ENCODE assay signal across 1 cellular context in the genomic region with DNA sequence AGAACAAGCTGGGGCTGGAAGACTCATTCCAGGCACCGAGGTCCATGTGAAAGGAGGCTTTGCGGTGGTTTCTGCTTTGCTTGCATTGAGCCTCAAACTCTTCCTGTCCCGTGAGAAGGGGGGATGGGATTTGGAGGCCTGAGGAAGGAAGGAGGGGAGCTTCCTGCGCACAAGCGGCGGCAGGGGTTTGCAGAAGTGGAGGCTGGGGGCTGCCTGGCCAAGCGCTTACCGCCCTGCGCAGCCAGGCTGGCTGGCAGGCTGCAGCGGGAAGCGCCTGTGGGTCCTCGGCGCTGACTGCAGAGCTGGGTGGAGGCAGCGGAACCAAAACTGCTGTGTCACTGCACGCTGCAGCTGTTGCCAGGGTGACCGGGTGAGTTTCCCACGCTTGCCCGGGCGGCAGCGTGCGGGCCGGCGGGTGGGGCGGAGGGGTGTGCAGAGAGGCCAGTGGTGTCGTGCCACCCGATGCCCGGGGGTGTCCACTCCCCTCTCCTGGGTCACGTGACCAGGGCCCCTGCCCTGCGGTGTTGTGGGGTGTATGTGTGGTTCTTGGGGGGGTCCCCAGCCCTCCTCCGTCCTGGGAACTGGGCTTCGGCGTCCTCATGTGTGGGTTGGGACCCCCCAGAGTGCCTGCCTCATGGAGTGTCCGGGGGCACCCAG.
TF ChIP-seq lines count a peak whose summit lies in the region.

No MANE protein-coding gene starts in this region.

TF ChIP-seq in K562, 482 proteins besides CTCF, POLR2A, EP300 and RAD21 (continued from another document and continues in another):
- TF ChIP-seq MNT (conservative IDR thresholded peaks at IDR 0.05) (peak; percentile 92 to 96), ELF4 (CRISPR knock-in tag; IDR thresholded peaks at IDR 0.05) (no peak), TBP (optimal IDR thresholded peaks at IDR 0.05; ENCODE audit: low read depth, low read length) (peak; percentile 21), TGIF2 (CRISPR knock-in tag; IDR thresholded peaks at IDR 0.05) (no peak), ZFP1 (CRISPR knock-in tag; IDR thresholded peaks at IDR 0.05) (no peak), USF1 (CRISPR knock-in tag; IDR thresholded peaks at IDR 0.05) (peak; percentile 70), FOXM1 (IDR thresholded peaks at IDR 0.05; ENCODE audit: low read depth) (no peak), FOXM1 (CRISPR knock-in tag; IDR thresholded peaks at IDR 0.05; ENCODE audit: low read depth) (no peak), KAT7 (CRISPR knock-in tag; IDR thresholded peaks at IDR 0.05; ENCODE audit: borderline replicate concordance) (no peak), SETDB1 (IDR thresholded peaks at IDR 0.05; ENCODE audit: low read length) (no peak), HNRNPH1 (optimal IDR thresholded peaks at IDR 0.05; ENCODE audit: low read depth, low read length) (no peak), SIN3B (IDR thresholded peaks at IDR 0.05; ENCODE audit: low read depth) (no peak), HNRNPUL1 (IDR thresholded peaks at IDR 0.05; ENCODE audit: low read length) (no peak), LCOR (CRISPR knock-in tag; IDR thresholded peaks at IDR 0.05) (no peak; the same call in 1 of the 2 replicates), ZNF316 (IDR thresholded peaks at IDR 0.05) (peak; percentile 98), IRF2 (CRISPR knock-in tag; IDR thresholded peaks at IDR 0.05) (no peak), CEBPZ (IDR thresholded peaks at IDR 0.05; ENCODE audit: borderline replicate concordance, low read depth, low read length) (no peak), MAFG (tag; conservative IDR thresholded peaks at IDR 0.05) (peak; percentile 98), NCOR1 (IDR thresholded peaks at IDR 0.05) (no peak), HEY1 (CRISPR knock-in tag; IDR thresholded peaks at IDR 0.05; ENCODE audit: borderline replicate concordance) (no peak), ESRRB (CRISPR knock-in tag; IDR thresholded peaks at IDR 0.05; ENCODE audit: borderline replicate concordance) (no peak), MYC (IDR thresholded peaks at IDR 0.05; ENCODE audit: low read depth, low read length) (peak; percentile 68), MYC (CRISPR knock-in tag; IDR thresholded peaks at IDR 0.05; ENCODE audit: borderline replicate concordance, low read depth) (no peak), ZNF12 (CRISPR knock-in tag; IDR thresholded peaks at IDR 0.05) (no peak), ZNF449 (CRISPR knock-in tag; IDR thresholded peaks at IDR 0.05) (no peak), GTF2A2 (tag; IDR thresholded peaks at IDR 0.05) (no peak), CBX3 (IDR thresholded peaks at IDR 0.05; ENCODE audit: borderline replicate concordance in 1 of 2, low read length in 2 of 2) (0 out of 3 replicates have a peak, but pooled peaks of 1 of the 2 experiments have one; percentile 28), GABPA (tag; conservative IDR thresholded peaks at IDR 0.05; ENCODE audit: low read depth) (no peak), ZNF384 (IDR thresholded peaks at IDR 0.05; ENCODE audit: low read depth, low read length) (no peak), ZNF140 (CRISPR knock-in tag; IDR thresholded peaks at IDR 0.05) (no peak), RFX7 (CRISPR knock-in tag; IDR thresholded peaks at IDR 0.05) (no peak), PTBP1 (IDR thresholded peaks at IDR 0.05; ENCODE audit: low read depth, low read length) (no peak), WHSC1 (IDR thresholded peaks at IDR 0.05; ENCODE audit: low read length) (no peak), CBFB (CRISPR knock-in tag; IDR thresholded peaks at IDR 0.05) (no peak), ZFX (CRISPR knock-in tag; IDR thresholded peaks at IDR 0.05) (no peak), ZNF76 (CRISPR knock-in tag; IDR thresholded peaks at IDR 0.05; ENCODE audit: borderline replicate concordance) (no peak), IRF1 (CRISPR knock-in tag; IDR thresholded peaks at IDR 0.05; ENCODE audit: borderline replicate concordance) (no peak), SOX6 (IDR thresholded peaks at IDR 0.05) (no peak), TCFL5 (CRISPR knock-in tag; conservative IDR thresholded peaks at IDR 0.05) (no peak), MTA3 (IDR thresholded peaks at IDR 0.05; ENCODE audit: borderline replicate concordance) (no peak; the same call in 1 of the 2 replicates), BRF1 (IDR thresholded peaks at IDR 0.05; ENCODE audit: borderline replicate concordance, extremely low read depth, insufficient read length) (no peak), CHCHD3 (CRISPR knock-in tag; IDR thresholded peaks at IDR 0.05) (no peak), ZNF668 (CRISPR knock-in tag; IDR thresholded peaks at IDR 0.05) (no peak), PTTG1 (tag; IDR thresholded peaks at IDR 0.05; ENCODE audit: low read depth) (no peak), YY1 (IDR thresholded peaks at IDR 0.05; ENCODE audit: borderline replicate concordance in 1 of 3, control insufficient read depth in 1 of 3, extremely low read depth in 1 of 3, insufficient read depth in 3 of 3, insufficient read length in 1 of 3, insufficient replicate concordance in 2 of 3, low read depth in 1 of 3, low read length in 2 of 3) (no peak), ZNF518B (CRISPR knock-in tag; IDR thresholded peaks at IDR 0.05) (no peak), ZZZ3 (IDR thresholded peaks at IDR 0.05) (no peak)
- TF ChIP-seq, protein P1, sequence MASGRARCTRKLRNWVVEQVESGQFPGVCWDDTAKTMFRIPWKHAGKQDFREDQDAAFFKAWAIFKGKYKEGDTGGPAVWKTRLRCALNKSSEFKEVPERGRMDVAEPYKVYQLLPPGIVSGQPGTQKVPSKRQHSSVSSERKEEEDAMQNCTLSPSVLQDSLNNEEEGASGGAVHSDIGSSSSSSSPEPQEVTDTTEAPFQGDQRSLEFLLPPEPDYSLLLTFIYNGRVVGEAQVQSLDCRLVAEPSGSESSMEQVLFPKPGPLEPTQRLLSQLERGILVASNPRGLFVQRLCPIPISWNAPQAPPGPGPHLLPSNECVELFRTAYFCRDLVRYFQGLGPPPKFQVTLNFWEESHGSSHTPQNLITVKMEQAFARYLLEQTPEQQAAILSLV (tag; IDR thresholded peaks at IDR 0.05): no peak
- TF ChIP-seq, protein P2, sequence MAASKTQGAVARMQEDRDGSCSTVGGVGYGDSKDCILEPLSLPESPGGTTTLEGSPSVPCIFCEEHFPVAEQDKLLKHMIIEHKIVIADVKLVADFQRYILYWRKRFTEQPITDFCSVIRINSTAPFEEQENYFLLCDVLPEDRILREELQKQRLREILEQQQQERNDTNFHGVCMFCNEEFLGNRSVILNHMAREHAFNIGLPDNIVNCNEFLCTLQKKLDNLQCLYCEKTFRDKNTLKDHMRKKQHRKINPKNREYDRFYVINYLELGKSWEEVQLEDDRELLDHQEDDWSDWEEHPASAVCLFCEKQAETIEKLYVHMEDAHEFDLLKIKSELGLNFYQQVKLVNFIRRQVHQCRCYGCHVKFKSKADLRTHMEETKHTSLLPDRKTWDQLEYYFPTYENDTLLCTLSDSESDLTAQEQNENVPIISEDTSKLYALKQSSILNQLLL (CRISPR knock-in tag; IDR thresholded peaks at IDR 0.05; ENCODE audit: borderline replicate concordance): no peak
- TF ChIP-seq, protein P3, sequence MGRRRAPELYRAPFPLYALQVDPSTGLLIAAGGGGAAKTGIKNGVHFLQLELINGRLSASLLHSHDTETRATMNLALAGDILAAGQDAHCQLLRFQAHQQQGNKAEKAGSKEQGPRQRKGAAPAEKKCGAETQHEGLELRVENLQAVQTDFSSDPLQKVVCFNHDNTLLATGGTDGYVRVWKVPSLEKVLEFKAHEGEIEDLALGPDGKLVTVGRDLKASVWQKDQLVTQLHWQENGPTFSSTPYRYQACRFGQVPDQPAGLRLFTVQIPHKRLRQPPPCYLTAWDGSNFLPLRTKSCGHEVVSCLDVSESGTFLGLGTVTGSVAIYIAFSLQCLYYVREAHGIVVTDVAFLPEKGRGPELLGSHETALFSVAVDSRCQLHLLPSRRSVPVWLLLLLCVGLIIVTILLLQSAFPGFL (CRISPR knock-in tag; IDR thresholded peaks at IDR 0.05): no peak
- TF ChIP-seq, protein P4, sequence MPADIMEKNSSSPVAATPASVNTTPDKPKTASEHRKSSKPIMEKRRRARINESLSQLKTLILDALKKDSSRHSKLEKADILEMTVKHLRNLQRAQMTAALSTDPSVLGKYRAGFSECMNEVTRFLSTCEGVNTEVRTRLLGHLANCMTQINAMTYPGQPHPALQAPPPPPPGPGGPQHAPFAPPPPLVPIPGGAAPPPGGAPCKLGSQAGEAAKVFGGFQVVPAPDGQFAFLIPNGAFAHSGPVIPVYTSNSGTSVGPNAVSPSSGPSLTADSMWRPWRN (IDR thresholded peaks at IDR 0.05; ENCODE audit: low read depth): no peak
